ENCODE assay signal across 1 cellular context in the genomic region with DNA sequence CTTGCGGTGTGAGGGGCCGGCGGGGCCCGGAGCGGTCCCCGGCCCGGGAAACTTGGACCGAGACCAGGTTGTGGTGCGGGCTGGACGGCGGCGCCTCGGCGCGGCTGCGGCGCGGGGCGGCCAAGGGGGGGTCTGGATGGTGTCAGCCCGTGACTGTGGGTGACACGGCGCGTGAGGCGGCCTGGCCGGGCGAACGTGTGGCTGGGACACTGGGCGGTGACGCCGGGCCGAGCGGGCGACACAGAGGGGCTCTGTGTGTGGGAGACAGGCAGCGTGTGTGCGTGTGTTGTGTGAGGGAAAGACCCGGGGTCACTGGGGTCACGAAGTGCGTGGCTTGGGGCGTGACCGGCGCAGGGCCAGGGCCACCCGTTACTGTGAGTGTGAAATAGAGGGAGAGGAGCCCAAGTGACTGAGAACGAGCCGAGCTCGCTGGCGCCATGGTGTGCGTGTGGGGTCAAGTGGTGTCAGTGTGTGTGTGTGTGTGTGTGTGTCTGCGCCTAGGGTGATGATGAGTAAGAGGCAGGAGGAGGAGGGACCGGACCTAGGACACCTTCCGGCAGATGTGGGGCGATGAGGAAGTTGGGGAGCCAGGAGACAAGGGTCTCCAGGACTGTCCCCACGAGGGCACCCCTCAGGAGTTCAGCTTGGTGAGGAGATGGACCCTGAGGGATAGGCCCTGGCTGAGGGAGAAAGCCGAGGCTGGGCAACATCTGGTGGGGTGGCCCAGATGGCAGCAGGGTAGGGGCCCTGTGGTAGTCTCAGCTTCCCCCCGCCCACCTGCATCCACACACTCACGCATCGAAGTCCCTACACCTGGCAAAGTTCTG.
TF ChIP-seq lines count a peak whose summit lies in the region.

No MANE protein-coding gene starts in this region.

TF ChIP-seq in K562, 482 proteins besides CTCF, POLR2A, EP300 and RAD21 (continued from another document and continues in another):
- TF ChIP-seq SPI1 (IDR thresholded peaks at IDR 0.05; ENCODE audit: borderline replicate concordance, low read depth, low read length), result no peak
- peak; percentile 66; the same call in 1 of the 2 replicates for TF ChIP-seq SMARCC2 (IDR thresholded peaks at IDR 0.05; ENCODE audit: low read depth)
- peak; percentile 50; the same call in 1 of the 2 replicates for TF ChIP-seq ATF7 (IDR thresholded peaks at IDR 0.05)
- no peak for TF ChIP-seq PHB (CRISPR knock-in tag; IDR thresholded peaks at IDR 0.05)
- no peak for TF ChIP-seq HEY1 (CRISPR knock-in tag; IDR thresholded peaks at IDR 0.05; ENCODE audit: borderline replicate concordance)
- TF ChIP-seq GTF2E2 (tag; IDR thresholded peaks at IDR 0.05), result 0 out of 2 replicates have a peak, but pooled peaks have one; percentile 63
- TF ChIP-seq NELFE (IDR thresholded peaks at IDR 0.05; ENCODE audit: insufficient read depth, insufficient read length), result no peak
- TF ChIP-seq, protein P1, sequence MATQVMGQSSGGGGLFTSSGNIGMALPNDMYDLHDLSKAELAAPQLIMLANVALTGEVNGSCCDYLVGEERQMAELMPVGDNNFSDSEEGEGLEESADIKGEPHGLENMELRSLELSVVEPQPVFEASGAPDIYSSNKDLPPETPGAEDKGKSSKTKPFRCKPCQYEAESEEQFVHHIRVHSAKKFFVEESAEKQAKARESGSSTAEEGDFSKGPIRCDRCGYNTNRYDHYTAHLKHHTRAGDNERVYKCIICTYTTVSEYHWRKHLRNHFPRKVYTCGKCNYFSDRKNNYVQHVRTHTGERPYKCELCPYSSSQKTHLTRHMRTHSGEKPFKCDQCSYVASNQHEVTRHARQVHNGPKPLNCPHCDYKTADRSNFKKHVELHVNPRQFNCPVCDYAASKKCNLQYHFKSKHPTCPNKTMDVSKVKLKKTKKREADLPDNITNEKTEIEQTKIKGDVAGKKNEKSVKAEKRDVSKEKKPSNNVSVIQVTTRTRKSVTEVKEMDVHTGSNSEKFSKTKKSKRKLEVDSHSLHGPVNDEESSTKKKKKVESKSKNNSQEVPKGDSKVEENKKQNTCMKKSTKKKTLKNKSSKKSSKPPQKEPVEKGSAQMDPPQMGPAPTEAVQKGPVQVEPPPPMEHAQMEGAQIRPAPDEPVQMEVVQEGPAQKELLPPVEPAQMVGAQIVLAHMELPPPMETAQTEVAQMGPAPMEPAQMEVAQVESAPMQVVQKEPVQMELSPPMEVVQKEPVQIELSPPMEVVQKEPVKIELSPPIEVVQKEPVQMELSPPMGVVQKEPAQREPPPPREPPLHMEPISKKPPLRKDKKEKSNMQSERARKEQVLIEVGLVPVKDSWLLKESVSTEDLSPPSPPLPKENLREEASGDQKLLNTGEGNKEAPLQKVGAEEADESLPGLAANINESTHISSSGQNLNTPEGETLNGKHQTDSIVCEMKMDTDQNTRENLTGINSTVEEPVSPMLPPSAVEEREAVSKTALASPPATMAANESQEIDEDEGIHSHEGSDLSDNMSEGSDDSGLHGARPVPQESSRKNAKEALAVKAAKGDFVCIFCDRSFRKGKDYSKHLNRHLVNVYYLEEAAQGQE (CRISPR knock-in tag; IDR thresholded peaks at IDR 0.05; ENCODE audit: low read depth), result no peak
- TF ChIP-seq MTA1 (IDR thresholded peaks at IDR 0.05; ENCODE audit: borderline replicate concordance), result peak; percentile 80; the same call in 1 of the 2 replicates
- peak; percentile 87 for TF ChIP-seq NBN (IDR thresholded peaks at IDR 0.05; ENCODE audit: low read depth)
- TF ChIP-seq EP400 (IDR thresholded peaks at IDR 0.05), result peak; percentile 67; the same call in 1 of the 2 replicates
- TF ChIP-seq ZNF277 (CRISPR knock-in tag; IDR thresholded peaks at IDR 0.05; ENCODE audit: borderline replicate concordance), result no peak
- TF ChIP-seq ZNF780A (CRISPR knock-in tag; IDR thresholded peaks at IDR 0.05), result no peak
- no peak for TF ChIP-seq PREB (CRISPR knock-in tag; IDR thresholded peaks at IDR 0.05)
- TF ChIP-seq, protein P2, sequence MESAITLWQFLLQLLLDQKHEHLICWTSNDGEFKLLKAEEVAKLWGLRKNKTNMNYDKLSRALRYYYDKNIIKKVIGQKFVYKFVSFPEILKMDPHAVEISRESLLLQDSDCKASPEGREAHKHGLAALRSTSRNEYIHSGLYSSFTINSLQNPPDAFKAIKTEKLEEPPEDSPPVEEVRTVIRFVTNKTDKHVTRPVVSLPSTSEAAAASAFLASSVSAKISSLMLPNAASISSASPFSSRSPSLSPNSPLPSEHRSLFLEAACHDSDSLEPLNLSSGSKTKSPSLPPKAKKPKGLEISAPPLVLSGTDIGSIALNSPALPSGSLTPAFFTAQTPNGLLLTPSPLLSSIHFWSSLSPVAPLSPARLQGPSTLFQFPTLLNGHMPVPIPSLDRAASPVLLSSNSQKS (CRISPR knock-in tag; IDR thresholded peaks at IDR 0.05), result no peak
- TF ChIP-seq ZNF184 (CRISPR knock-in tag; IDR thresholded peaks at IDR 0.05), result no peak
- TF ChIP-seq MTA3 (IDR thresholded peaks at IDR 0.05; ENCODE audit: borderline replicate concordance), result no peak
- TF ChIP-seq DNMT1 (IDR thresholded peaks at IDR 0.05), result no peak
- no peak for TF ChIP-seq PTRF (tag; IDR thresholded peaks at IDR 0.05)
- no peak for TF ChIP-seq CHCHD3 (CRISPR knock-in tag; IDR thresholded peaks at IDR 0.05)
- TF ChIP-seq, protein P3, sequence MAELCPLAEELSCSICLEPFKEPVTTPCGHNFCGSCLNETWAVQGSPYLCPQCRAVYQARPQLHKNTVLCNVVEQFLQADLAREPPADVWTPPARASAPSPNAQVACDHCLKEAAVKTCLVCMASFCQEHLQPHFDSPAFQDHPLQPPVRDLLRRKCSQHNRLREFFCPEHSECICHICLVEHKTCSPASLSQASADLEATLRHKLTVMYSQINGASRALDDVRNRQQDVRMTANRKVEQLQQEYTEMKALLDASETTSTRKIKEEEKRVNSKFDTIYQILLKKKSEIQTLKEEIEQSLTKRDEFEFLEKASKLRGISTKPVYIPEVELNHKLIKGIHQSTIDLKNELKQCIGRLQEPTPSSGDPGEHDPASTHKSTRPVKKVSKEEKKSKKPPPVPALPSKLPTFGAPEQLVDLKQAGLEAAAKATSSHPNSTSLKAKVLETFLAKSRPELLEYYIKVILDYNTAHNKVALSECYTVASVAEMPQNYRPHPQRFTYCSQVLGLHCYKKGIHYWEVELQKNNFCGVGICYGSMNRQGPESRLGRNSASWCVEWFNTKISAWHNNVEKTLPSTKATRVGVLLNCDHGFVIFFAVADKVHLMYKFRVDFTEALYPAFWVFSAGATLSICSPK (IDR thresholded peaks at IDR 0.05; ENCODE audit: borderline replicate concordance), result peak; percentile 69; the same call in 1 of the 2 replicates
- TF ChIP-seq ZNF384 (IDR thresholded peaks at IDR 0.05; ENCODE audit: low read depth, low read length), result no peak
- TF ChIP-seq ZNF347 (CRISPR knock-in tag; IDR thresholded peaks at IDR 0.05; ENCODE audit: low read depth), result no peak
- TF ChIP-seq KHSRP (IDR thresholded peaks at IDR 0.05), result no peak
- no peak for TF ChIP-seq CHD1 (IDR thresholded peaks at IDR 0.05; ENCODE audit: low read length)
- TF ChIP-seq MCM3 (IDR thresholded peaks at IDR 0.05), result no peak
- TF ChIP-seq, protein P4, sequence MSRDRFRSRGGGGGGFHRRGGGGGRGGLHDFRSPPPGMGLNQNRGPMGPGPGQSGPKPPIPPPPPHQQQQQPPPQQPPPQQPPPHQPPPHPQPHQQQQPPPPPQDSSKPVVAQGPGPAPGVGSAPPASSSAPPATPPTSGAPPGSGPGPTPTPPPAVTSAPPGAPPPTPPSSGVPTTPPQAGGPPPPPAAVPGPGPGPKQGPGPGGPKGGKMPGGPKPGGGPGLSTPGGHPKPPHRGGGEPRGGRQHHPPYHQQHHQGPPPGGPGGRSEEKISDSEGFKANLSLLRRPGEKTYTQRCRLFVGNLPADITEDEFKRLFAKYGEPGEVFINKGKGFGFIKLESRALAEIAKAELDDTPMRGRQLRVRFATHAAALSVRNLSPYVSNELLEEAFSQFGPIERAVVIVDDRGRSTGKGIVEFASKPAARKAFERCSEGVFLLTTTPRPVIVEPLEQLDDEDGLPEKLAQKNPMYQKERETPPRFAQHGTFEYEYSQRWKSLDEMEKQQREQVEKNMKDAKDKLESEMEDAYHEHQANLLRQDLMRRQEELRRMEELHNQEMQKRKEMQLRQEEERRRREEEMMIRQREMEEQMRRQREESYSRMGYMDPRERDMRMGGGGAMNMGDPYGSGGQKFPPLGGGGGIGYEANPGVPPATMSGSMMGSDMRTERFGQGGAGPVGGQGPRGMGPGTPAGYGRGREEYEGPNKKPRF (IDR thresholded peaks at IDR 0.05; ENCODE audit: low read depth, low read length), result no peak
- no peak for TF ChIP-seq ZNF75A (CRISPR knock-in tag; IDR thresholded peaks at IDR 0.05)
- TF ChIP-seq GATAD2A (IDR thresholded peaks at IDR 0.05), result peak; percentile 80; the same call in 1 of the 2 replicates
- TF ChIP-seq ID3 (CRISPR knock-in tag; IDR thresholded peaks at IDR 0.05), result no peak
- TF ChIP-seq ID3 (tag; IDR thresholded peaks at IDR 0.05), result no peak
- peak in 1 of 2 experiments; percentile 64; a peak in 1 of 4 replicates for TF ChIP-seq KDM1A (IDR thresholded peaks at IDR 0.05)
- TF ChIP-seq SRSF9 (IDR thresholded peaks at IDR 0.05; ENCODE audit: borderline replicate concordance, low read depth, low read length), result no peak
- TF ChIP-seq SAP30 (IDR thresholded peaks at IDR 0.05; ENCODE audit: borderline replicate concordance, insufficient read depth, low read depth, low read length, poor library complexity, severe bottlenecking), result peak; percentile 22
- TF ChIP-seq RNF2 (IDR thresholded peaks at IDR 0.05), result no peak
- 0 out of 4 replicates have a peak, but pooled peaks of 1 of the 2 experiments have one; percentile 28 for TF ChIP-seq TBL1XR1 (IDR thresholded peaks at IDR 0.05; ENCODE audit: low read length in 2 of 2)
- TF ChIP-seq SMAD1 (IDR thresholded peaks at IDR 0.05; ENCODE audit: low read depth, low read length, partially characterized antibody), result no peak
- peak; percentile 88 for TF ChIP-seq CTBP1 (IDR thresholded peaks at IDR 0.05; ENCODE audit: borderline replicate concordance)
- TF ChIP-seq, protein P5, sequence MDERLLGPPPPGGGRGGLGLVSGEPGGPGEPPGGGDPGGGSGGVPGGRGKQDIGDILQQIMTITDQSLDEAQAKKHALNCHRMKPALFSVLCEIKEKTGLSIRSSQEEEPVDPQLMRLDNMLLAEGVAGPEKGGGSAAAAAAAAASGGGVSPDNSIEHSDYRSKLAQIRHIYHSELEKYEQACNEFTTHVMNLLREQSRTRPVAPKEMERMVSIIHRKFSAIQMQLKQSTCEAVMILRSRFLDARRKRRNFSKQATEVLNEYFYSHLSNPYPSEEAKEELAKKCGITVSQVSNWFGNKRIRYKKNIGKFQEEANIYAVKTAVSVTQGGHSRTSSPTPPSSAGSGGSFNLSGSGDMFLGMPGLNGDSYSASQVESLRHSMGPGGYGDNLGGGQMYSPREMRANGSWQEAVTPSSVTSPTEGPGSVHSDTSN (CRISPR knock-in tag; IDR thresholded peaks at IDR 0.05; ENCODE audit: low read depth), result no peak
- TF ChIP-seq, protein P5 (tag; conservative IDR thresholded peaks at IDR 0.05; ENCODE audit: low read depth), result peak; percentile 12; the same call in 1 of the 2 replicates
- TF ChIP-seq, protein P6, sequence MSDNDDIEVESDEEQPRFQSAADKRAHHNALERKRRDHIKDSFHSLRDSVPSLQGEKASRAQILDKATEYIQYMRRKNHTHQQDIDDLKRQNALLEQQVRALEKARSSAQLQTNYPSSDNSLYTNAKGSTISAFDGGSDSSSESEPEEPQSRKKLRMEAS (CRISPR knock-in tag; IDR thresholded peaks at IDR 0.05), result peak; percentile 70
- peak; percentile 63; the same call in 1 of the 2 replicates for TF ChIP-seq EHMT2 (IDR thresholded peaks at IDR 0.05)
- no peak for TF ChIP-seq NCOA2 (IDR thresholded peaks at IDR 0.05; ENCODE audit: partially characterized antibody in 2 of 2)
- TF ChIP-seq GABPA (tag; conservative IDR thresholded peaks at IDR 0.05; ENCODE audit: low read depth), result peak; percentile 57
- no peak for TF ChIP-seq ZNF146 (CRISPR knock-in tag; IDR thresholded peaks at IDR 0.05; ENCODE audit: unreplicated experiment)
- TF ChIP-seq CAMTA2 (CRISPR knock-in tag; conservative IDR thresholded peaks at IDR 0.05), result no peak
- TF ChIP-seq ZNF133 (CRISPR knock-in tag; IDR thresholded peaks at IDR 0.05), result no peak
- TF ChIP-seq, protein P7, sequence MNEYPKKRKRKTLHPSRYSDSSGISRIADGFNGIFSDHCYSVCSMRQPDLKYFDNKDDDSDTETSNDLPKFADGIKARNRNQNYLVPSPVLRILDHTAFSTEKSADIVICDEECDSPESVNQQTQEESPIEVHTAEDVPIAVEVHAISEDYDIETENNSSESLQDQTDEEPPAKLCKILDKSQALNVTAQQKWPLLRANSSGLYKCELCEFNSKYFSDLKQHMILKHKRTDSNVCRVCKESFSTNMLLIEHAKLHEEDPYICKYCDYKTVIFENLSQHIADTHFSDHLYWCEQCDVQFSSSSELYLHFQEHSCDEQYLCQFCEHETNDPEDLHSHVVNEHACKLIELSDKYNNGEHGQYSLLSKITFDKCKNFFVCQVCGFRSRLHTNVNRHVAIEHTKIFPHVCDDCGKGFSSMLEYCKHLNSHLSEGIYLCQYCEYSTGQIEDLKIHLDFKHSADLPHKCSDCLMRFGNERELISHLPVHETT (CRISPR knock-in tag; conservative IDR thresholded peaks at IDR 0.05 in 1 of 2, IDR thresholded peaks at IDR 0.05 in 1 of 2), result no peak
- no peak for TF ChIP-seq ZFP36 (IDR thresholded peaks at IDR 0.05; ENCODE audit: low read depth, low read length, partially characterized antibody)
